1 cellular context compared by ENCODE assay signal in the genomic region with DNA sequence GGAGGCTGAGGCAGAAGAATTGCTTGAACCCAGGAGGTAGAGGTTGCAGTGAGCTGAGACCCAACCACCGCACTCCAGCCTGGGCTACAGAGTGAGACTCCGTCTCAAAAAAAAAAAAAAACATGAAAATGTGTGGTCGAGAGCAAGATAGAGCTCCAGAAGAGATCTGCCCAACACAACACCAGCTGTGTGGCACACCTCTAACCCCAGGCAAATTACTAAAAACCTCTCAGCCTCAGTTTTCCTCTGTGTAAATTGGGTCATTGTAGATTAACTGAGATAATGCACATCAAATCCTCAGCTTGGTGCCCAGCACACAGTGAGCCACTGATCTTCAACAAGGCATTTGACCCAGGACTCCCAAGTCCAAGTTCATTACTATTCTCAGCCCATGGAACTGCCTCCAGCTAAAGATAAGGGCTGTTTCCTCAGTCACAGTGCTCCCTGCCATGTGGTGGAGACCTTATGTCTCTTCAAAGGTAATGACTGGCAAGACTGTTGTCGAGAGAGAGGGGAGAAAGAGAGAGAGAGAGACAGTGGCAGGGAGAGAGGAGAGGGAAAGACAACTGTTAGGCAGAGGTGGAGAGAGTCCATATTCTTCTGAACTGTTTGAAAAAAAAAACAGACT.
A peak's percentile ranks its signal among the peaks of the same experiment; 100 is the strongest.
TF ChIP-seq lines count a peak whose summit lies in the region.

No MANE protein-coding gene starts in this region.

TF ChIP-seq in HepG2, 621 proteins besides CTCF, POLR2A, EP300 and RAD21 (continued from another document):
- TF ChIP-seq RARA (CRISPR knock-in tag; IDR thresholded peaks at IDR 0.05) = peak; percentile 59
- TF ChIP-seq RFX5 (IDR thresholded peaks at IDR 0.05; ENCODE audit: low read depth, low read length) = no peak
